19 cellular contexts compared by ENCODE assay signal in genomic region chr1:9684806-9685205, GRCh38. TPM values are rescaled to one million over a fixed set of nuclear protein-coding genes. Genes with fewer than 3 reads are reported as not detected.
DNase-seq lines count a peak whose midpoint lies in the region; ATAC-seq, FAIRE-seq and TF ChIP-seq lines count a peak whose summit lies in the region.
"Had no signal": no experiment of that assay in that cellular context is flagged by ENCODE, and none has a peak within 500 bp of the region (broad histone marks: within the 10 kb centered on the region; RNA-seq: fewer than 3 reads in every experiment).

No MANE protein-coding gene starts in this region.

- peak overlapping the region in 3 of 11 experiments; percentile 9 to 25 (median 10); a peak in 3 of 22 replicates for H3K27ac ChIP-seq in BLaER1 treated with 17β-estradiol and CSF1 and Interleukin-3, amounts not matched to agents 10 nM and 100 nM
- H3K27ac ChIP-seq in CD4-positive, alpha-beta memory T cell (ENCODE audit: low read depth, low read length): no peak overlapping the region
- H3K27ac ChIP-seq in OCI-LY1 (ENCODE audit: low read depth, low read length, poor library complexity, severe bottlenecking) (peak overlapping the region; percentile 30), GM12878 (ENCODE audit: control insufficient read depth, insufficient read depth) (no peak overlapping the region; the same call in 1 of the 2 replicates)
- H3K27ac ChIP-seq: C4-2B, colonic mucosa, foreskin keratinocyte had no signal

- peak overlapping the region in 6 of 7 donors; percentile 26 to 86 (median 71) for H3K27ac Mint-ChIP-seq in CD4-positive, alpha-beta memory T cell
- H3K27ac Mint-ChIP-seq: activated CD4-positive, alpha-beta memory T cell treated with anti-CD3 and anti-CD28 coated beads, Interleukin-2, amount 10 ng/mL, durations not matched to agents 7 days and 5 days had no signal

- H3K9me3 ChIP-seq in BLaER1 treated with 17β-estradiol and CSF1 and Interleukin-3, amounts not matched to agents 10 nM and 100 nM (replicated peaks in 1 of 11): no peaks in the 10 kb centered on the region
- no peaks in the 10 kb centered on the region for H3K9me3 ChIP-seq in CD4-positive, alpha-beta memory T cell (ENCODE audit: control insufficient read depth in 1 of 2, low read length in 2 of 2)
- no peaks in the 10 kb centered on the region for H3K9me3 ChIP-seq in OCI-LY1 (ENCODE audit: low read length)
- no peaks in the 10 kb centered on the region for H3K9me3 ChIP-seq in GM12878 (replicated peaks; ENCODE audit: control insufficient read depth, insufficient read depth, low read length)
- H3K9me3 ChIP-seq: colonic mucosa had no signal

- H3K36me3 Mint-ChIP-seq in CD4-positive, alpha-beta memory T cell: peaks cover 0 to 17% of the 10 kb centered on the region in 2 donors

- no peak for FAIRE-seq in GM12878 (lab: Jason Lieb, UNC)

- H3K79me2 ChIP-seq in OCI-LY1 (ENCODE audit: insufficient read depth, low read length): no peaks in the 10 kb centered on the region
- peaks cover 86% of the 10 kb centered on the region for H3K79me2 ChIP-seq in GM12878 (ENCODE audit: control insufficient read depth, insufficient read depth, low read length)

- H3K4me3 ChIP-seq in BLaER1 treated with 17β-estradiol and CSF1 and Interleukin-3, amounts not matched to agents 10 nM and 100 nM: no peak overlapping the region
- H3K4me3 ChIP-seq in CD4-positive, alpha-beta memory T cell (ENCODE audit: low read length in 2 of 2): no peak overlapping the region
- no peak overlapping the region for H3K4me3 ChIP-seq in OCI-LY1 (ENCODE audit: low read depth, low read length, poor library complexity, severe bottlenecking)
- no peak overlapping the region for H3K4me3 ChIP-seq in GM12878
- H3K4me3 ChIP-seq: colonic mucosa had no signal

- peaks cover 95 to 100% (median 97%) of the 10 kb centered on the region in 11 experiments for H4K20me1 ChIP-seq in BLaER1 treated with 17β-estradiol and CSF1 and Interleukin-3, amounts not matched to agents 10 nM and 100 nM
- H4K20me1 ChIP-seq in OCI-LY1 (ENCODE audit: insufficient read depth, low read length) (no peaks in the 10 kb centered on the region), GM12878 (ENCODE audit: control insufficient read depth, insufficient read depth) (0 out of 2 replicates have a peak, but pooled peaks cover 4% of the 10 kb centered on the region)

- DNase-seq in CD4-positive, alpha-beta memory T cell: no peak
- DNase-seq in GM12878 (ENCODE audit: low read depth, low spot score): no peak
- DNase-seq in SW 1271 (lab: John Stamatoyannopoulos, UW): no peak
- DNase-seq in GM13976 (ENCODE audit: low spot score): no peak
- no peak for DNase-seq in GM03348 (ENCODE audit: low spot score)
- DNase-seq: activated CD4-positive, alpha-beta memory T cell treated with anti-CD3 and anti-CD28 coated beads, Interleukin-2, amount 10 ng/mL, durations not matched to agents 7 days and 5 days; activated effector memory CD4-positive, alpha-beta T cell treated with anti-CD3 and anti-CD28 coated beads, Interleukin-2, amount 50 U/mL, for 16 hours; colonic mucosa; DMS79 treated with DMSO at 0.1 percent for 48 hours; foreskin keratinocyte; HCEC 1CT; kidney glomerular epithelial cell; NCI-H187 treated with DMSO at 0.1 percent for 48 hours; SHP77; stimulated activated CD4-positive, alpha-beta T cell treated with anti-CD3 and anti-CD28 coated beads, Interleukin-12 subunit alpha, Interleukin-12 subunit beta, amount 100 ng/mL, for 4 hours; trophoblast cell had no signal

- TF ChIP-seq RAD21 in GM12878 (IDR thresholded peaks at IDR 0.05; ENCODE audit: insufficient read depth, low read depth, low read length): no peak

- POLR2A ChIA-PET in CD4-positive, alpha-beta memory T cell (lab: Charles Lee; ENCODE audit: partially characterized antibody): interaction anchor here (0.6 to 12.8 kb wide), 3 partner anchors 31 to 56 kb away, joined by 4 to 155 read pairs (median 108); partner anchors contain the start of gene PIK3CD
- POLR2A ChIA-PET in GM12878 (lab: Charles Lee): interaction anchor here (1.2 to 5.7 kb wide), 4 partner anchors 9 to 349 kb away, joined by 4 to 67 read pairs (median 18); partner anchors contain the start of gene PIK3CD

- RAD21 ChIA-PET in GM12878 (lab: Charles Lee; ENCODE audit: unreplicated experiment): no interaction called here

- peak overlapping the region in 4 of 8 donors; percentile 13 to 40 (median 20) for H3K4me3 Mint-ChIP-seq in CD4-positive, alpha-beta memory T cell
- H3K4me3 Mint-ChIP-seq: activated CD4-positive, alpha-beta memory T cell treated with anti-CD3 and anti-CD28 coated beads, Interleukin-2, amount 10 ng/mL, durations not matched to agents 7 days and 5 days had no signal

- H3K4me1 Mint-ChIP-seq in CD4-positive, alpha-beta memory T cell: peaks cover 31 to 79% (median 52%) of the 10 kb centered on the region in 4 donors

- BruUV-seq in GM12878 (replicated peaks; lab: Mats Ljungman, UMichigan): no TSS peak

- no peaks in the 10 kb centered on the region; the same call in 1 of the 2 replicates for H3F3A ChIP-seq in OCI-LY1 (ENCODE audit: insufficient read depth, low read length)

- no peaks in the 10 kb centered on the region for H3K27me3 Mint-ChIP-seq in CD4-positive, alpha-beta memory T cell
- H3K27me3 Mint-ChIP-seq: activated CD4-positive, alpha-beta memory T cell treated with anti-CD3 and anti-CD28 coated beads, Interleukin-2, amount 10 ng/mL, durations not matched to agents 7 days and 5 days had no signal

- no peak for TF ChIP-seq EP300 in GM12878 (IDR thresholded peaks at IDR 0.05; ENCODE audit: borderline replicate concordance in 1 of 2, control insufficient read depth in 1 of 2, low read depth in 2 of 2, low read length in 2 of 2)

- peak overlapping the region; percentile 95 to 100 (median 99) for H3K4me2 ChIP-seq in BLaER1 treated with 17β-estradiol and CSF1 and Interleukin-3, amounts not matched to agents 10 nM and 100 nM
- H3K4me2 ChIP-seq in OCI-LY1 (ENCODE audit: low read length) (no peak overlapping the region), GM12878 (ENCODE audit: control insufficient read depth, insufficient read depth) (peak overlapping the region; percentile 30; the same call in 1 of the 2 replicates)

- SMC1A ChIA-PET in GM12878 (lab: Charles Lee; ENCODE audit: uncharacterized antibody, unreplicated experiment): interaction anchor here (0.6 to 0.8 kb wide), 2 partner anchors 16 to 54 kb away, joined by 3 read pairs; no protein-coding TSS in a partner anchor

- no peaks in the 10 kb centered on the region for H3K9me3 Mint-ChIP-seq in CD4-positive, alpha-beta memory T cell
- H3K9me3 Mint-ChIP-seq: activated CD4-positive, alpha-beta memory T cell treated with anti-CD3 and anti-CD28 coated beads, Interleukin-2, amount 10 ng/mL, durations not matched to agents 7 days and 5 days had no signal

- peaks cover 26 to 53% (median 38%) of the 10 kb centered on the region in 11 experiments; a peak in 20 of 22 replicates for H3K36me3 ChIP-seq in BLaER1 treated with 17β-estradiol and CSF1 and Interleukin-3, amounts not matched to agents 10 nM and 100 nM
- H3K36me3 ChIP-seq in CD4-positive, alpha-beta memory T cell (ENCODE audit: insufficient read depth, low read length): no peaks in the 10 kb centered on the region
- H3K36me3 ChIP-seq in OCI-LY1 (ENCODE audit: insufficient read depth, low read length) (peaks cover 4% of the 10 kb centered on the region; the same call in 1 of the 2 replicates), GM12878 (ENCODE audit: control insufficient read depth in 2 of 2, insufficient read depth in 2 of 2, low read length in 1 of 2) (peaks cover 2 to 8% of the 10 kb centered on the region in 2 experiments; a peak in 3 of 4 replicates)
- H3K36me3 ChIP-seq: colonic mucosa had no signal

- in situ Hi-C loops in GM12878 (cut with MboI): no loop called here
- in situ Hi-C loops in GM13976 (cut with MboI; ENCODE audit: low sequenced_read_pairs, unreplicated experiment): no loop called here

- CTCF ChIA-PET in CD4-positive, alpha-beta memory T cell (lab: Charles Lee; ENCODE audit: partially characterized antibody): interaction anchor here (0.7 to 2.4 kb wide), 2 partner anchors 18 to 36 kb away, joined by 3 to 6 read pairs; no protein-coding TSS in a partner anchor
- CTCF ChIA-PET in GM12878 (lab: Yijun Ruan, JAX): interaction anchor here (0.9 to 5.6 kb wide), 2 partner anchors 19 to 56 kb away, joined by 3 to 50 read pairs; no protein-coding TSS in a partner anchor

- no peaks in the 10 kb centered on the region for H3K27me3 ChIP-seq in BLaER1 treated with 17β-estradiol and CSF1 and Interleukin-3, amounts not matched to agents 10 nM and 100 nM
- no peaks in the 10 kb centered on the region for H3K27me3 ChIP-seq in CD4-positive, alpha-beta memory T cell (ENCODE audit: insufficient read depth, low read length)
- H3K27me3 ChIP-seq in OCI-LY1 (ENCODE audit: insufficient read depth, low read length): no peaks in the 10 kb centered on the region
- no peaks in the 10 kb centered on the region for H3K27me3 ChIP-seq in GM12878 (replicated peaks in 1 of 2; ENCODE audit: control insufficient read depth in 2 of 2, insufficient read depth in 2 of 2, low read length in 1 of 2)
- H3K27me3 ChIP-seq: foreskin keratinocyte had no signal

- TF ChIP-seq POLR2A in GM12878 (IDR thresholded peaks at IDR 0.05; ENCODE audit: low read depth, low read length): no peak

- H3K9me2 ChIP-seq in OCI-LY1 (ENCODE audit: low read depth, low read length): no peaks in the 10 kb centered on the region

- peaks cover 73 to 96% (median 90%) of the 10 kb centered on the region in 10 experiments for H3K4me1 ChIP-seq in BLaER1 treated with 17β-estradiol and CSF1 and Interleukin-3, amounts not matched to agents 10 nM and 100 nM
- peaks cover 83% of the 10 kb centered on the region for H3K4me1 ChIP-seq in CD4-positive, alpha-beta memory T cell (ENCODE audit: insufficient read depth, low read length)
- peaks cover 66% of the 10 kb centered on the region for H3K4me1 ChIP-seq in OCI-LY1 (ENCODE audit: insufficient read depth, low read length, severe bottlenecking)
- H3K4me1 ChIP-seq in GM12878 (ENCODE audit: control insufficient read depth, insufficient read depth, low read length): peaks cover 27% of the 10 kb centered on the region

- TF ChIP-seq CTCF in OCI-LY1 (IDR thresholded peaks at IDR 0.05; ENCODE audit: low read length) (no peak), GM12878 (IDR thresholded peaks at IDR 0.05 in 2 of 3, conservative IDR thresholded peaks at IDR 0.05 in 1 of 3; ENCODE audit: control insufficient read depth in 2 of 3, extremely low read depth in 1 of 3, insufficient read depth in 1 of 3, low read depth in 3 of 3, low read length in 3 of 3) (no peak), GM13976 (IDR thresholded peaks at IDR 0.05; ENCODE audit: borderline replicate concordance, control extremely low read depth, extremely low read depth, insufficient read depth, missing control alignments) (no peak)

- no peak for ATAC-seq in GM12878
- ATAC-seq: foreskin keratinocyte had no signal

- intact Hi-C loops in CD4-positive, alpha-beta memory T cell (cut with micrococcal nuclease): no loop called here
- intact Hi-C loops in GM12878 (cut with micrococcal nuclease; ENCODE audit: unreplicated experiment): no loop called here

- no peak overlapping the region; a peak in 1 of 22 replicates for H3K9ac ChIP-seq in BLaER1 treated with 17β-estradiol and CSF1 and Interleukin-3, amounts not matched to agents 10 nM and 100 nM
- H3K9ac ChIP-seq in OCI-LY1 (ENCODE audit: low read length) (no peak overlapping the region), GM12878 (ENCODE audit: control insufficient read depth, insufficient read depth, low read length) (no peak overlapping the region; the same call in 1 of the 2 replicates)

- no peak overlapping the region for H2AFZ ChIP-seq in OCI-LY1 (ENCODE audit: low read length)
- no peak overlapping the region for H2AFZ ChIP-seq in GM12878 (ENCODE audit: control insufficient read depth, low read depth, low read length)

RNA-seq across cellular contexts. Expression of gene PIK3CD, which starts 33.3 kb away (rescaled TPM):
- 100 to 1,000 TPM; 220 to 236 TPM for total RNA-seq in CD4-positive, alpha-beta memory T cell
- 100 to 1,000 TPM in 1 of 2 donors, 10 to 100 TPM in 1; 57.1 to 110 TPM for polyA plus RNA-seq in CD4-positive, alpha-beta memory T cell
- 277 and 361 TPM in 2 replicates for total RNA-seq in GM12878 (2013; cell fraction: nucleolus; rRNA removed)
- 51.6 and 57.4 TPM in 2 replicates for total RNA-seq in GM12878 (2014; rRNA removed)
- total RNA-seq in GM12878 (2014; rRNA removed; fragmentation: Illumina TruSeq; extraction: Trizol): 24.2 and 25.5 TPM in 2 replicates
- total RNA-seq in GM12878 (2021): 101 and 102 TPM in 2 replicates
- polyA plus RNA-seq in GM12878 (2011; ENCODE audit: low read depth): 22.2 TPM
- polyA plus RNA-seq in GM12878 (2011; rRNA removed): 21.4 and 52.8 TPM in 2 replicates
- 67.2 and 70.2 TPM in 2 replicates for polyA plus RNA-seq in GM12878 (2011; cell fraction: cytosol; rRNA removed)
- polyA plus RNA-seq in GM12878 (2011; cell fraction: nucleus; rRNA removed): 243 and 311 TPM in 2 replicates
- 43.5 and 56.6 TPM in 2 replicates for polyA plus RNA-seq in GM12878 (2012)
- 22.0 and 39.5 TPM in 2 replicates for polyA plus RNA-seq in GM12878 (2014; fragmentation: Illumina TruSeq; extraction: Trizol)
- polyA plus RNA-seq in GM12878 (2014; fragmentation: Nextera tagmentation; extraction: Ambion mirVana): 10 to 100 TPM in 1 of 2 experiments, 1 to 10 TPM in 1; 7.0 to 12.7 TPM
- 64.2 and 76.9 TPM in 2 replicates for polyA plus RNA-seq in GM12878 (2014; rRNA removed)
- 10 to 100 TPM; 49.4 to 53.4 TPM for polyA plus RNA-seq in GM12878 (2016; fragmentation: Nextera tagmentation; extraction: Ambion mirVana)
- polyA minus RNA-seq in GM12878 (2011; rRNA and poly(A)+ RNA removed): 92.2 and 120 TPM in 2 replicates
- 38.1 and 38.6 TPM in 2 replicates for polyA minus RNA-seq in GM12878 (2011; cell fraction: cytosol; rRNA and poly(A)+ RNA removed)
- 155 and 175 TPM in 2 replicates for polyA minus RNA-seq in GM12878 (2011; cell fraction: nucleus; rRNA and poly(A)+ RNA removed)
